8 cellular contexts compared by ENCODE assay signal in the genomic region with DNA sequence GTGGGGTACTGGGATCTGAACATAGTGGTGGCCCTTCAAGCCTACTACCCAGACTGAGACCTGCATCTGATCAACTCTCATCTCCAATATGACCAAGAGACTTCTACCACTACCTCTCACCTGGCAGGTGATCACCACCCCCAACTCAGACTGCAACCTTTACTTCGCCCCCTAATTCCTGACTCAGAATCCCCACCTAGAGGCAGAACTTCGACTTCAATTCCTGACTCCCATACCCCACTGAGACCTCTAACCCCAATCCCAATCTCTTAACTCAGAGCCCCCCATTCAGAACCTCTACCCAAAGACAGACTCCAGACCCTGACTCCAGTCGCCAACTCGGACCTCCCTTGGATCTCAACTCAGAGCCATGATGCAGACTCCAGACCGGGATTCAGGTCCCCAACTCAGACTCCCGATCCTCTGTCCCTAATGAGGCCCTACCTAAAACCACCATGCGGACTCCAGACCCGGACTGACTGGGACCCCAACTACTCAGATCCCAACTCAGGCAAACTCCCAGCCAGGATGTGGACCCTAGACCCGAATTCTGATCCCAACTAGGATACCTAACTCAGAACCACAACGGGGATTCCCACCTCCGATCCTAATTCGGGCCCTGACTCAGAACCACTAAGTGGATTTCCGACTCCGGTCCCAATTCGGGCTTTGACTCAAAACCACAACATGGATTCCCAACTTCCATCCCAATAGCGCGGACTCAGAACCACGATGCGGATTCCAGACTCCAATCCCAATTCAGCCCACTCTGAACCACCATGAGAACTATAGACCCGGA. TPM values are rescaled to one million over a fixed set of nuclear protein-coding genes. Genes with fewer than 3 reads are reported as not detected.
DNase-seq lines count a peak whose midpoint lies in the region; ATAC-seq and TF ChIP-seq lines count a peak whose summit lies in the region.

No MANE protein-coding gene starts in this region.

- H3K4me3 ChIP-seq in kidney epithelial cell (ENCODE audit: low read depth, low read length) = peak overlapping the region; percentile 83
- peak overlapping the region; percentile 83 for H3K4me3 ChIP-seq in thoracic aorta

- no peaks in the 10 kb centered on the region for H3K9me3 Mint-ChIP-seq in T-helper 1 cell treated with Interleukin-12 subunit alpha and Interleukin-12 subunit beta and Interleukin-4 antibody, amounts not matched to agents 30 μg/mL and 1 μg/mL, for 36 hours
- H3K9me3 Mint-ChIP-seq in activated naive CD8-positive, alpha-beta T cell treated with anti-CD3 and anti-CD28 coated beads, Interleukin-2, amount 50 U/mL, for 24 hours = no peaks in the 10 kb centered on the region

- peaks cover 0 to 30% of the 10 kb centered on the region in 2 donors for H3K4me1 ChIP-seq in thoracic aorta (ENCODE audit: control insufficient read depth in 1 of 2, low read depth in 2 of 2)

- ATAC-seq in activated naive CD8-positive, alpha-beta T cell treated with anti-CD3 and anti-CD28 coated beads, Interleukin-2, amount 50 U/mL, for 24 hours = no peak
- ATAC-seq in thoracic aorta (ENCODE audit: insufficient number of reproducible peaks, low FRiP score, low read depth) (no peak), HG02840 (IDR thresholded peaks at IDR 0.05; ENCODE audit: low FRiP score, unreplicated experiment) (no peak)

- no peaks in the 10 kb centered on the region for H3K9me3 ChIP-seq in thoracic aorta

- DNase-seq in T-helper 1 cell (no peak), kidney epithelial cell (ENCODE audit: low read depth) (no peak), thoracic aorta (ENCODE audit: low spot score) (no peak), OCI-M1 (lab: John Stamatoyannopoulos, UW) (no peak), DMS53 treated with DMSO at 0.1 percent for 48 hours (lab: John Stamatoyannopoulos, UW; ENCODE audit: unreplicated experiment) (no peak)
- no peak for DNase-seq in activated naive CD8-positive, alpha-beta T cell treated with anti-CD3 and anti-CD28 coated beads, Interleukin-2, amount 50 U/mL, for 24 hours

- TF ChIP-seq CTCF in kidney epithelial cell (IDR thresholded peaks at IDR 0.05; ENCODE audit: insufficient read depth, low read length, poor library complexity, severe bottlenecking) (no peak), thoracic aorta (IDR thresholded peaks at IDR 0.05) (no peak)

- H3K27me3 ChIP-seq in kidney epithelial cell (ENCODE audit: control insufficient read depth, insufficient read depth, low read length) = no peaks in the 10 kb centered on the region
- H3K27me3 ChIP-seq in thoracic aorta (replicated peaks; ENCODE audit: insufficient read depth) = no peaks in the 10 kb centered on the region

- no peak overlapping the region for H3K27ac ChIP-seq in thoracic aorta

- H3K4me3 Mint-ChIP-seq in T-helper 1 cell treated with Interleukin-12 subunit alpha and Interleukin-12 subunit beta and Interleukin-4 antibody, amounts not matched to agents 30 μg/mL and 1 μg/mL, for 36 hours = peak overlapping the region; percentile 80
- H3K4me3 Mint-ChIP-seq in activated naive CD8-positive, alpha-beta T cell treated with anti-CD3 and anti-CD28 coated beads, Interleukin-2, amount 50 U/mL, for 24 hours = peak overlapping the region; percentile 81

- H3K36me3 Mint-ChIP-seq in T-helper 1 cell treated with Interleukin-12 subunit alpha and Interleukin-12 subunit beta and Interleukin-4 antibody, amounts not matched to agents 30 μg/mL and 1 μg/mL, for 36 hours (ENCODE audit: low read depth) = no peaks in the 10 kb centered on the region
- H3K36me3 Mint-ChIP-seq in activated naive CD8-positive, alpha-beta T cell treated with anti-CD3 and anti-CD28 coated beads, Interleukin-2, amount 50 U/mL, for 24 hours (ENCODE audit: low read depth) = peaks cover 2% of the 10 kb centered on the region

- no peaks in the 10 kb centered on the region for H3K27me3 Mint-ChIP-seq in T-helper 1 cell treated with Interleukin-12 subunit alpha and Interleukin-12 subunit beta and Interleukin-4 antibody, amounts not matched to agents 30 μg/mL and 1 μg/mL, for 36 hours (ENCODE audit: low read depth)
- H3K27me3 Mint-ChIP-seq in activated naive CD8-positive, alpha-beta T cell treated with anti-CD3 and anti-CD28 coated beads, Interleukin-2, amount 50 U/mL, for 24 hours = peaks cover 4% of the 10 kb centered on the region

- peak overlapping the region; percentile 77 for H3K27ac Mint-ChIP-seq in T-helper 1 cell treated with Interleukin-12 subunit alpha and Interleukin-12 subunit beta and Interleukin-4 antibody, amounts not matched to agents 30 μg/mL and 1 μg/mL, for 36 hours
- H3K27ac Mint-ChIP-seq in activated naive CD8-positive, alpha-beta T cell treated with anti-CD3 and anti-CD28 coated beads, Interleukin-2, amount 50 U/mL, for 24 hours = peak overlapping the region; percentile 44

- no peaks in the 10 kb centered on the region for H3K36me3 ChIP-seq in kidney epithelial cell (ENCODE audit: control insufficient read depth, insufficient read depth, low read length)
- no peaks in the 10 kb centered on the region for H3K36me3 ChIP-seq in thoracic aorta

- peaks cover 7% of the 10 kb centered on the region for H3K4me1 Mint-ChIP-seq in T-helper 1 cell treated with Interleukin-12 subunit alpha and Interleukin-12 subunit beta and Interleukin-4 antibody, amounts not matched to agents 30 μg/mL and 1 μg/mL, for 36 hours (ENCODE audit: low read depth)
- peaks cover 11% of the 10 kb centered on the region for H3K4me1 Mint-ChIP-seq in activated naive CD8-positive, alpha-beta T cell treated with anti-CD3 and anti-CD28 coated beads, Interleukin-2, amount 50 U/mL, for 24 hours

RNA-seq across cellular contexts. Expression of a gene that starts 1.2 kb away (rescaled TPM):
- total RNA-seq in kidney epithelial cell (0.48 and 0.54 TPM in 2 replicates), thoracic aorta (1 to 10 TPM; 2.3 to 3.3 TPM)
